Comparison of ENCODE assay signal across 3 cellular contexts in the genomic region with DNA sequence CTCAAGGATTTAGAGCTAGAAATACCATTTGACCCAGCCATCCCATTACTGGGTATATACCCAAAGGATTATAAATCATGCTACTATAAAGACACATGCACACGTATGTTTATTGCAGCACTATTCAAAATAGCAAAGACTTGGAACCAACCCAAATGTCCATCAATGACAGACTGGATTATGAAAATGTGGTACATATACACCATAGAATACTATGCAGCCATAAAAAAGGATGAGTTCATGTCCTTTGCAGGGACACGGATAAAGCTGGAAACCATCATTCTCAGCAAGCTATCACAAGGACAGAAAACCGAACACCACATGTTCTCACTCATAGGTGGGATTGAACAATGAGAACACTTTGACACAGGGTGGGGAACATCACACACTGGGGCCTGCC. TPM values are rescaled to one million over a fixed set of nuclear protein-coding genes. Genes with fewer than 3 reads are reported as not detected.
"Had no signal": no experiment of that assay in that cellular context is flagged by ENCODE, and none has a peak within 500 bp of the region (broad histone marks: within the 10 kb centered on the region; RNA-seq: fewer than 3 reads in every experiment).

No MANE protein-coding gene starts in this region.

RNA-seq across cellular contexts. Expression of gene C1orf105, which starts 16.7 kb away (rescaled TPM):
- total RNA-seq: M059J, MCF 10A, NCI-H460 had no signal
